7 cellular contexts compared by ENCODE assay signal in the genomic region with DNA sequence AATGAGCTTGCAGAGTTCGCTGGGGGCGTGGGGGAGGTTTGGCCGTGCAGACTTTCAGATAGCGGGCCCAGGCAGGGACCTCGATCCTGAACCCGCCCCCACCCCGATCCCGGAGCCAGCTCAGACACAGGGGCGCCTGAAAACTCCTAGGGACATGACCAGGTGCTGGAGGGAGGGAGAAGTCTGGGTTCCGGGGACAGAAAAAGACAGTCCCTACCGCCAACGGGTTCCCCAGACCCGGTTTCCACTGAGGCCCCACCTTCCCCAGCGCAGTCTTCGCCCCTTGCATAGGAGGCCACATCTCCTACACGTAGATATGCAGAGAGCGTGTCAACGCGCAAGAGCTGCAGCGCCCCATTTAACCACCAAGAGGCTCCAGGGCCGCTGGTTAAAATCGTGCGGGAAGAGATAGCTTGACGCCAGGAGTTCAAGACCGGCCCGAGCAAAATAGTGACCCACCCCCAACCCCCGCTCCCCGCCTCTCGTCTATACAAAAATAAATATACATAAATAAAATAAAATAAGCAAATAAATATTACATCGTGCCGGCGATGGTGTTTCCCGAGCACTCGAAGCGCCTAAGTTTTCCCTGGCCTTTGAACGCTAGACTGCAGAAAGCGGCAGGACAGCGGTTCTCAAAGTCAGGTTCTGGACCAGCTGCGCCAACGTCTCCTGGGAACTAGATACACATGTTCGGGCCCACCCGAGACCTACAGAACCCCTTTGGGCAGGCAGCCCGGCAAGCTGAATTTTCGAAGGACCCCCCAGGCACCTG. TPM values are rescaled to one million over a fixed set of nuclear protein-coding genes. Genes with fewer than 3 reads are reported as not detected.
DNase-seq lines count a peak whose midpoint lies in the region; ATAC-seq, FAIRE-seq and TF ChIP-seq lines count a peak whose summit lies in the region.

No MANE protein-coding gene starts in this region.

- no peak overlapping the region for H3K9ac ChIP-seq in HCT116 (ENCODE audit: low read length)
- H3K9ac ChIP-seq in K562 (ENCODE audit: insufficient read depth in 1 of 2, low read depth in 2 of 2, low read length in 2 of 2), result peak overlapping the region; percentile 24 to 78; a peak in 3 of 4 replicates
- no peak overlapping the region for H3K9ac ChIP-seq in keratinocyte (ENCODE audit: control insufficient read depth, extremely low read depth, insufficient read depth, low read length)

- no TSS peak for BruUV-seq in HCT116 (replicated peaks; lab: Mats Ljungman, UMichigan)
- BruUV-seq in K562 (replicated peaks; lab: Mats Ljungman, UMichigan), result no TSS peak

- in situ Hi-C loops in K562 (cut with MboI), result no loop called here

- no peaks in the 10 kb centered on the region for H3K9me2 ChIP-seq in HCT116 (ENCODE audit: insufficient read depth)

- TF ChIP-seq CTCF in HCT116 (IDR thresholded peaks at IDR 0.05 in 2 of 3, conservative IDR thresholded peaks at IDR 0.05 in 1 of 3; ENCODE audit: borderline replicate concordance in 1 of 3, insufficient read depth in 1 of 3, low read depth in 2 of 3, low read length in 2 of 3) (0 out of 6 replicates have a peak, but pooled peaks of 1 of the 3 experiments have one; percentile 17), K562 (IDR thresholded peaks at IDR 0.05 in 2 of 3, conservative IDR thresholded peaks at IDR 0.05 in 1 of 3; ENCODE audit: insufficient read depth in 2 of 3, low read depth in 1 of 3, low read length in 3 of 3) (peak; percentile 50 to 70 (median 61); a peak in 4 of 6 replicates), keratinocyte (optimal IDR thresholded peaks at IDR 0.05 in 1 of 3, IDR thresholded peaks at IDR 0.05 in 1 of 3, conservative IDR thresholded peaks at IDR 0.05 in 1 of 3; ENCODE audit: extremely low read depth in 1 of 3, insufficient read depth in 2 of 3, low read length in 3 of 3) (no peak), stomach (IDR thresholded peaks at IDR 0.05) (no peak)

- H3K9me3 ChIP-seq in HCT116 (ENCODE audit: control insufficient read depth in 1 of 2, insufficient read depth in 1 of 2, low read depth in 1 of 2, low read length in 2 of 2), result no peaks in the 10 kb centered on the region
- no peaks in the 10 kb centered on the region for H3K9me3 ChIP-seq in K562 (replicated peaks; ENCODE audit: control insufficient read depth, insufficient read depth, low read depth, low read length)
- H3K9me3 ChIP-seq in keratinocyte (ENCODE audit: control insufficient read depth, low read depth, low read length), result no peaks in the 10 kb centered on the region
- H3K9me3 ChIP-seq in stomach, result no peaks in the 10 kb centered on the region

- H3K4me1 ChIP-seq in HCT116 (ENCODE audit: control insufficient read depth in 1 of 2, insufficient read depth in 2 of 2, low read length in 2 of 2), result no peaks in the 10 kb centered on the region
- H3K4me1 ChIP-seq in K562 (replicated peaks in 1 of 2; ENCODE audit: control insufficient read depth in 2 of 2, insufficient read depth in 2 of 2, low read length in 2 of 2), result peaks cover 17 to 30% of the 10 kb centered on the region in 2 experiments
- H3K4me1 ChIP-seq in keratinocyte (ENCODE audit: control insufficient read depth, extremely low read depth, insufficient read depth, low read length), result peaks cover 13% of the 10 kb centered on the region
- peaks cover 16 to 37% (median 31%) of the 10 kb centered on the region in 4 donors for H3K4me1 ChIP-seq in stomach

- H3K36me3 ChIP-seq in HCT116 (ENCODE audit: control insufficient read depth in 1 of 2, insufficient read depth in 2 of 2, low read length in 2 of 2) (no peaks in the 10 kb centered on the region), K562 (ENCODE audit: control insufficient read depth, insufficient read depth, low read length) (peaks cover 2% of the 10 kb centered on the region; the same call in 2 of the 3 replicates), keratinocyte (ENCODE audit: control insufficient read depth in 2 of 2, extremely low read depth in 1 of 2, insufficient read depth in 2 of 2, low read length in 2 of 2) (no peaks in the 10 kb centered on the region), stomach (no peaks in the 10 kb centered on the region)

- H3K79me2 ChIP-seq in HCT116 (ENCODE audit: insufficient read depth, low read length), result no peaks in the 10 kb centered on the region
- H3K79me2 ChIP-seq in K562 (ENCODE audit: control insufficient read depth, insufficient read depth, low read length), result peaks cover under 1% of the 10 kb centered on the region; the same call in 2 of the 3 replicates
- no peaks in the 10 kb centered on the region for H3K79me2 ChIP-seq in keratinocyte (ENCODE audit: control insufficient read depth, insufficient read depth, low read length)

- H3K27me3 ChIP-seq in HCT116 (ENCODE audit: insufficient read depth, low read length), result no peaks in the 10 kb centered on the region
- H3K27me3 ChIP-seq in K562 (ENCODE audit: control insufficient read depth in 2 of 2, insufficient read depth in 2 of 2, low read length in 2 of 2), result no peaks in the 10 kb centered on the region
- no peaks in the 10 kb centered on the region for H3K27me3 ChIP-seq in keratinocyte (ENCODE audit: control insufficient read depth, extremely low read depth, insufficient read depth, low read length)
- peaks cover 0 to 80% (median 21%) of the 10 kb centered on the region in 3 donors for H3K27me3 ChIP-seq in stomach

- TF ChIP-seq POLR2A in HCT116 (IDR thresholded peaks at IDR 0.05; ENCODE audit: borderline replicate concordance, extremely low read depth, insufficient read depth, insufficient read length) (no peak), K562 (conservative IDR thresholded peaks at IDR 0.05) (no peak), stomach (IDR thresholded peaks at IDR 0.05) (no peak)

- DNase-seq in HCT116 (ENCODE audit: low read depth, low spot score), result no peak
- DNase-seq in K562 (ENCODE audit: extremely low read depth in 1 of 4, low spot score in 3 of 4), result peak; percentile 63 to 84 (median 75)
- DNase-seq in keratinocyte (ENCODE audit: low read depth, low spot score), result no peak
- DNase-seq in stomach, result no peak
- DNase-seq in amygdala (lab: John Stamatoyannopoulos, UW), result no peak

- no peaks in the 10 kb centered on the region for H3K9me1 ChIP-seq in K562 (ENCODE audit: control insufficient read depth, insufficient read depth, low read length)
- H3K9me1 ChIP-seq in keratinocyte (ENCODE audit: control insufficient read depth, extremely low read depth, insufficient read depth, low read length), result no peaks in the 10 kb centered on the region

- CTCF ChIA-PET in HCT116 (lab: Charles Lee) (interaction anchor here (1.2 kb wide), 1 partner anchor 109 kb away, joined by 4 read pairs; no protein-coding TSS in a partner anchor), K562 (lab: Yijun Ruan, JAX; ENCODE audit: low intra/inter-chr PET ratio) (interaction anchor here (0.7 to 13.2 kb wide), 4 partner anchors 25 to 108 kb away, joined by 3 to 325 read pairs (median 5); no protein-coding TSS in a partner anchor)

- 33% methylated on average over 37 of the region's 44 CpGs for WGBS in K562 (ENCODE audit: insufficient coverage, low coverage, missing lambda C conversion rate)
- 26 to 40% (median 30%) methylated on average over 41 to 44 of the region's 44 CpGs for WGBS in stomach, 5 donors

- peak; percentile 64 for ATAC-seq in HCT116
- peak; percentile 91 for ATAC-seq in K562
- ATAC-seq in HG02884 (IDR thresholded peaks at IDR 0.05; ENCODE audit: unreplicated experiment), result no peak
- ATAC-seq in GM18517 (IDR thresholded peaks at IDR 0.05; ENCODE audit: unreplicated experiment), result no peak

- RAD21 ChIA-PET in HCT116 (lab: Charles Lee; ENCODE audit: low non-redundant PET in 1 of 2, low total read pairs in 2 of 2, uncharacterized antibody in 2 of 2, unreplicated experiment in 2 of 2), result no interaction called here

- H4K20me1 ChIP-seq in HCT116 (ENCODE audit: insufficient read depth), result no peaks in the 10 kb centered on the region
- H4K20me1 ChIP-seq in K562 (replicated peaks; ENCODE audit: control insufficient read depth, insufficient read depth, low read length), result no peaks in the 10 kb centered on the region
- H4K20me1 ChIP-seq in keratinocyte (ENCODE audit: control insufficient read depth, extremely low read depth, insufficient read depth, low read length), result no peaks in the 10 kb centered on the region

- intact Hi-C loops in HCT116 (cut with micrococcal nuclease), result no loop called here
- intact Hi-C loops in K562 (cut with micrococcal nuclease), result loop anchor here (2.0 kb wide), 1 partner anchor 28 kb away; no protein-coding TSS in a partner anchor
- intact Hi-C loops in stomach (cut with DNase I; ENCODE audit: low total_unique reads), result no loop called here

- H3K4me2 ChIP-seq in HCT116 (ENCODE audit: low read length) (no peak overlapping the region), K562 (ENCODE audit: insufficient read depth, low read length) (peak overlapping the region; percentile 54; the same call in 1 of the 2 replicates), keratinocyte (ENCODE audit: control insufficient read depth, extremely low read depth, insufficient read depth, low read depth, low read length) (peak overlapping the region; percentile 48)

- TF ChIP-seq RAD21 in HCT116 (IDR thresholded peaks at IDR 0.05; ENCODE audit: low read depth) (no peak), K562 (CRISPR knock-in tag; conservative IDR thresholded peaks at IDR 0.05 in 1 of 2, IDR thresholded peaks at IDR 0.05 in 1 of 2) (peak; percentile 39 to 66; a peak in 3 of 4 replicates)

- no peak overlapping the region for H2AFZ ChIP-seq in HCT116 (ENCODE audit: low read depth, low read length, poor library complexity, severe bottlenecking)
- H2AFZ ChIP-seq in K562 (ENCODE audit: low read depth, low read length), result peak overlapping the region; percentile 88
- peak overlapping the region; percentile 83 for H2AFZ ChIP-seq in keratinocyte (ENCODE audit: control insufficient read depth, low read length)

- POLR2A ChIA-PET in HCT116 (lab: Charles Lee) (no interaction called here), K562 (lab: Yijun Ruan, JAX) (interaction anchor here (0.6 to 2.4 kb wide), 5 partner anchors 8 to 386 kb away, joined by 3 to 9 read pairs (median 3); a partner anchor contains a TSS)

- TF ChIP-seq EP300 in K562 (IDR thresholded peaks at IDR 0.05; ENCODE audit: low read length) (no peak), stomach (IDR thresholded peaks at IDR 0.05) (no peak)

- H3K27ac ChIP-seq in HCT116 (ENCODE audit: low read depth, low read length) (no peak overlapping the region), K562 (ENCODE audit: extremely low read depth, low read depth, low read length) (peak overlapping the region; percentile 37; the same call in 2 of the 3 replicates), keratinocyte (ENCODE audit: control insufficient read depth, insufficient read depth, low read length) (no peak overlapping the region), stomach (peak overlapping the region; percentile 16 to 67 (median 60))

- peak; percentile 57 for FAIRE-seq in K562 (lab: Jason Lieb, UNC)
- FAIRE-seq in keratinocyte (lab: Jason Lieb, UNC), result no peak

- dilution Hi-C loops in keratinocyte (cut with MboI; ENCODE audit: extremely low pct_ligation_motif_present, low sequenced_read_pairs), result no loop called here

- no peak overlapping the region for H3K4me3 ChIP-seq in HCT116 (replicated peaks in 1 of 2; ENCODE audit: low read depth in 1 of 2, low read length in 2 of 2)
- no peak overlapping the region for H3K4me3 ChIP-seq in K562
- no peak overlapping the region for H3K4me3 ChIP-seq in keratinocyte (ENCODE audit: control insufficient read depth in 2 of 3, extremely low read depth in 1 of 3, insufficient read depth in 2 of 3, low read depth in 1 of 3, low read length in 3 of 3)
- H3K4me3 ChIP-seq in stomach, result peak overlapping the region; percentile 36 to 42 (median 36)

RNA-seq across cellular contexts. Expression of a gene that starts 8.3 kb away (rescaled TPM):
- total RNA-seq in HCT116 (2021; ENCODE audit: unreplicated experiment), result 0.10 TPM
- 0.01 TPM in 1 of 2 replicates, not detected in the other for polyA plus RNA-seq in HCT116 (2012)
- total RNA-seq in K562 (2011; cell fraction: chromatin; rRNA removed; ENCODE audit: low replicate concordance), result 10.0 and 21.6 TPM in 2 replicates
- total RNA-seq in K562 (2011; cell fraction: nucleolus; rRNA removed), result 20.5 and 23.5 TPM in 2 replicates
- 15.2 and 15.6 TPM in 2 replicates for total RNA-seq in K562 (2011; cell fraction: nucleoplasm; rRNA removed)
- total RNA-seq in K562 (2014; rRNA removed), result 30.8 and 32.4 TPM in 2 replicates
- total RNA-seq in K562 (2014; rRNA removed; fragmentation: Illumina TruSeq; extraction: Trizol), result 6.6 and 9.7 TPM in 2 replicates
- total RNA-seq in K562 (2015; rRNA removed; fragmentation: Illumina TruSeq; extraction: Trizol), result 21.6 and 22.3 TPM in 2 replicates
- 21.9 and 22.5 TPM in 2 replicates for total RNA-seq in K562 (2021)
- polyA plus RNA-seq in K562 (2011; rRNA removed), result 8.0 and 9.1 TPM in 2 replicates
- 7.9 and 13.0 TPM in 2 replicates for polyA plus RNA-seq in K562 (2011; cell fraction: cytosol; rRNA removed)
- polyA plus RNA-seq in K562 (2011; cell fraction: nucleus; rRNA removed), result 6.3 and 8.5 TPM in 2 replicates
- 13.6 and 17.1 TPM in 2 replicates for polyA plus RNA-seq in K562 (2012)
- polyA plus RNA-seq in K562 (2014; fragmentation: Illumina TruSeq; extraction: Trizol), result 15.6 and 17.8 TPM in 2 replicates
- polyA plus RNA-seq in K562 (2014; fragmentation: Nextera tagmentation; extraction: Ambion mirVana), result 1 to 10 TPM in 1 of 2 experiments, under 1 TPM in 1; 0.68 to 1.5 TPM
- 19.9 and 20.8 TPM in 2 replicates for polyA plus RNA-seq in K562 (2014; rRNA removed)
- polyA minus RNA-seq in K562 (2011; rRNA and poly(A)+ RNA removed), result 6.3 and 7.7 TPM in 2 replicates
- 9.2 and 11.5 TPM in 2 replicates for polyA minus RNA-seq in K562 (2011; cell fraction: cytosol; rRNA and poly(A)+ RNA removed)
- 6.5 and 12.2 TPM in 2 replicates for polyA minus RNA-seq in K562 (2011; cell fraction: nucleus; rRNA and poly(A)+ RNA removed)
- polyA plus RNA-seq in keratinocyte, result 5.2 to 5.6 TPM (median 5.4 TPM) in 3 replicates
- polyA plus RNA-seq in keratinocyte (2011; ENCODE audit: low read depth), result 0.45 TPM
- polyA plus RNA-seq in keratinocyte (2011; cell fraction: cytosol; rRNA removed), result 2.6 and 4.2 TPM in 2 replicates
- 4.1 and 5.1 TPM in 2 replicates for polyA plus RNA-seq in keratinocyte (2011; cell fraction: nucleus; rRNA removed)
- 0.56 and 8.7 TPM in 2 replicates for polyA plus RNA-seq in keratinocyte (2012; ENCODE audit: low replicate concordance)
- 2.8 to 5.1 TPM (median 3.6 TPM) in 3 replicates for polyA minus RNA-seq in keratinocyte
- polyA minus RNA-seq in keratinocyte (2011; cell fraction: cytosol; rRNA and poly(A)+ RNA removed), result 5.8 TPM
- 2.2 and 2.7 TPM in 2 replicates for polyA minus RNA-seq in keratinocyte (2011; cell fraction: nucleus; rRNA and poly(A)+ RNA removed)
- total RNA-seq in stomach, result 10 to 100 TPM in 1 of 5 donors, under 1 TPM in 2, not detected in 2; 0.29 to 22.9 (median 0.89) TPM
- 1 to 10 TPM; 1.4 to 4.4 (median 3.8) TPM for polyA plus RNA-seq in stomach

RNA-seq across cellular contexts. Expression of a gene that starts 23.7 kb away (rescaled TPM):
- not detected for total RNA-seq in HCT116 (2021; ENCODE audit: unreplicated experiment)
- polyA plus RNA-seq in HCT116 (2012), result not detected in 2 replicates
- total RNA-seq in K562 (2011; cell fraction: chromatin; rRNA removed; ENCODE audit: low replicate concordance), result 0.12 TPM in 1 of 2 replicates, not detected in the other
- not detected in 2 replicates for total RNA-seq in K562 (2011; cell fraction: nucleolus; rRNA removed)
- total RNA-seq in K562 (2011; cell fraction: nucleoplasm; rRNA removed), result not detected in 2 replicates
- 0.04 and 0.05 TPM in 2 replicates for total RNA-seq in K562 (2014; rRNA removed)
- not detected in 2 replicates for total RNA-seq in K562 (2014; rRNA removed; fragmentation: Illumina TruSeq; extraction: Trizol)
- 0.04 TPM in 1 of 2 replicates, not detected in the other for total RNA-seq in K562 (2015; rRNA removed; fragmentation: Illumina TruSeq; extraction: Trizol)
- 0.04 TPM in 1 of 2 replicates, not detected in the other for total RNA-seq in K562 (2021)
- polyA plus RNA-seq in K562 (2011; rRNA removed), result 0.01 TPM in 1 of 2 replicates, not detected in the other
- 0.01 TPM in 2 replicates for polyA plus RNA-seq in K562 (2011; cell fraction: cytosol; rRNA removed)
- 0.03 TPM in 1 of 2 replicates, not detected in the other for polyA plus RNA-seq in K562 (2011; cell fraction: nucleus; rRNA removed)
- 0.03 and 0.05 TPM in 2 replicates for polyA plus RNA-seq in K562 (2012)
- polyA plus RNA-seq in K562 (2014; fragmentation: Illumina TruSeq; extraction: Trizol), result not detected in 2 replicates
- not detected for polyA plus RNA-seq in K562 (2014; fragmentation: Nextera tagmentation; extraction: Ambion mirVana)
- polyA plus RNA-seq in K562 (2014; rRNA removed), result 0.05 TPM in 1 of 2 replicates, not detected in the other
- polyA minus RNA-seq in K562 (2011; rRNA and poly(A)+ RNA removed), result not detected in 2 replicates
- not detected in 2 replicates for polyA minus RNA-seq in K562 (2011; cell fraction: cytosol; rRNA and poly(A)+ RNA removed)
- polyA minus RNA-seq in K562 (2011; cell fraction: nucleus; rRNA and poly(A)+ RNA removed), result 0.11 TPM in 1 of 2 replicates, not detected in the other
- not detected in 3 replicates for polyA plus RNA-seq in keratinocyte
- not detected for polyA plus RNA-seq in keratinocyte (2011; ENCODE audit: low read depth)
- polyA plus RNA-seq in keratinocyte (2011; cell fraction: cytosol; rRNA removed), result not detected in 2 replicates
- not detected in 2 replicates for polyA plus RNA-seq in keratinocyte (2011; cell fraction: nucleus; rRNA removed)
- polyA plus RNA-seq in keratinocyte (2012; ENCODE audit: low replicate concordance), result not detected in 2 replicates
- polyA minus RNA-seq in keratinocyte, result not detected in 3 replicates
- polyA minus RNA-seq in keratinocyte (2011; cell fraction: cytosol; rRNA and poly(A)+ RNA removed), result not detected
- polyA minus RNA-seq in keratinocyte (2011; cell fraction: nucleus; rRNA and poly(A)+ RNA removed), result not detected in 2 replicates
- total RNA-seq in stomach, result under 1 TPM in 1 of 5 donors, not detected in 4; 0.18 TPM
- under 1 TPM in 1 of 3 donors, not detected in 2; 0.05 TPM for polyA plus RNA-seq in stomach

RNA-seq across cellular contexts. Expression of a gene that starts 58.2 kb away (rescaled TPM):
- total RNA-seq in HCT116 (2021; ENCODE audit: unreplicated experiment), result 102 TPM
- 99.9 and 106 TPM in 2 replicates for polyA plus RNA-seq in HCT116 (2012)
- 203 and 276 TPM in 2 replicates for total RNA-seq in K562 (2011; cell fraction: chromatin; rRNA removed; ENCODE audit: low replicate concordance)
- total RNA-seq in K562 (2011; cell fraction: nucleolus; rRNA removed), result 178 and 192 TPM in 2 replicates
- total RNA-seq in K562 (2011; cell fraction: nucleoplasm; rRNA removed), result 188 and 196 TPM in 2 replicates
- total RNA-seq in K562 (2014; rRNA removed), result 109 and 143 TPM in 2 replicates
- total RNA-seq in K562 (2014; rRNA removed; fragmentation: Illumina TruSeq; extraction: Trizol), result 60.3 and 69.4 TPM in 2 replicates
- total RNA-seq in K562 (2015; rRNA removed; fragmentation: Illumina TruSeq; extraction: Trizol), result 86.3 and 88.6 TPM in 2 replicates
- total RNA-seq in K562 (2021), result 99.9 and 108 TPM in 2 replicates
- 131 and 136 TPM in 2 replicates for polyA plus RNA-seq in K562 (2011; rRNA removed)
- polyA plus RNA-seq in K562 (2011; cell fraction: cytosol; rRNA removed), result 165 and 193 TPM in 2 replicates
- polyA plus RNA-seq in K562 (2011; cell fraction: nucleus; rRNA removed), result 282 and 334 TPM in 2 replicates
- 81.0 and 88.2 TPM in 2 replicates for polyA plus RNA-seq in K562 (2012)
- 163 and 166 TPM in 2 replicates for polyA plus RNA-seq in K562 (2014; fragmentation: Illumina TruSeq; extraction: Trizol)
- polyA plus RNA-seq in K562 (2014; fragmentation: Nextera tagmentation; extraction: Ambion mirVana), result 1 to 10 TPM; 1.9 to 4.9 TPM
- 134 and 145 TPM in 2 replicates for polyA plus RNA-seq in K562 (2014; rRNA removed)
- polyA minus RNA-seq in K562 (2011; rRNA and poly(A)+ RNA removed), result 119 and 149 TPM in 2 replicates
- 72.9 and 88.8 TPM in 2 replicates for polyA minus RNA-seq in K562 (2011; cell fraction: cytosol; rRNA and poly(A)+ RNA removed)
- polyA minus RNA-seq in K562 (2011; cell fraction: nucleus; rRNA and poly(A)+ RNA removed), result 84.4 and 101 TPM in 2 replicates
- polyA plus RNA-seq in keratinocyte, result 89.2 to 106 TPM (median 97.5 TPM) in 3 replicates
- 20.2 TPM for polyA plus RNA-seq in keratinocyte (2011; ENCODE audit: low read depth)
- polyA plus RNA-seq in keratinocyte (2011; cell fraction: cytosol; rRNA removed), result 76.7 and 83.1 TPM in 2 replicates
- 142 and 156 TPM in 2 replicates for polyA plus RNA-seq in keratinocyte (2011; cell fraction: nucleus; rRNA removed)
- 31.9 and 57.9 TPM in 2 replicates for polyA plus RNA-seq in keratinocyte (2012; ENCODE audit: low replicate concordance)
- 82.3 to 116 TPM (median 108 TPM) in 3 replicates for polyA minus RNA-seq in keratinocyte
- polyA minus RNA-seq in keratinocyte (2011; cell fraction: cytosol; rRNA and poly(A)+ RNA removed), result 57.7 TPM
- polyA minus RNA-seq in keratinocyte (2011; cell fraction: nucleus; rRNA and poly(A)+ RNA removed), result 65.5 and 83.8 TPM in 2 replicates
- 100 to 1,000 TPM in 1 of 5 donors, 10 to 100 TPM in 4; 54.5 to 124 (median 82.0) TPM for total RNA-seq in stomach
- 10 to 100 TPM; 29.6 to 39.3 (median 35.4) TPM for polyA plus RNA-seq in stomach

Comparison
In these comparisons a context has a peak if more than half of its experiments do, and no peak if none do; other contexts are left out.
1. ATAC-seq: peak in HCT116 (single experiment) and K562 (single experiment); none in HG02884 (single experiment) and GM18517 (single experiment).
2. DNase-seq: peak in K562 (4 of 4); none in HCT116 (single experiment), keratinocyte (single experiment), stomach (single experiment) and amygdala (0 of 56).
3. H3K27ac ChIP-seq: peak in K562 (single experiment) and stomach (5 of 5); none in HCT116 (single experiment) and keratinocyte (single experiment).
4. H3K4me3 ChIP-seq: peak in stomach (4 of 4); none in HCT116 (0 of 2), K562 (single experiment) and keratinocyte (0 of 3).
5. H3K9ac ChIP-seq: peak in K562 (2 of 2); none in HCT116 (single experiment) and keratinocyte (single experiment).
6. CTCF ChIP-seq: peak in K562 (3 of 3); none in keratinocyte (0 of 3) and stomach (0 of 7).